ENCODE assay signal across 8 cellular contexts in genomic region chr12:6635375-6635855, GRCh38. TPM values are rescaled to one million over a fixed set of nuclear protein-coding genes. Genes with fewer than 3 reads are reported as not detected.
DNase-seq lines count a peak whose midpoint lies in the region; ATAC-seq, FAIRE-seq and TF ChIP-seq lines count a peak whose summit lies in the region.

No MANE protein-coding gene starts in this region.

- peak overlapping the region; percentile 93 for H3K27ac Mint-ChIP-seq in type B pancreatic cell

- H3K27me3 Mint-ChIP-seq in type B pancreatic cell, result peaks cover 11% of the 10 kb centered on the region

- TF ChIP-seq RAD21 in HepG2 (CRISPR knock-in tag; IDR thresholded peaks at IDR 0.05), result no peak

- no peak overlapping the region for H3K27ac ChIP-seq in HepG2 (ENCODE audit: extremely low read length, insufficient read depth, low read length)

- peak overlapping the region; percentile 86 for H3K4me3 Mint-ChIP-seq in type B pancreatic cell

- H3K4me2 ChIP-seq in HepG2 (ENCODE audit: low read depth, low read length), result peak overlapping the region; percentile 63

- TF ChIP-seq CTCF in HepG2 (CRISPR knock-in tag; IDR thresholded peaks at IDR 0.05) (no peak), type B pancreatic cell (conservative IDR thresholded peaks at IDR 0.05) (no peak)

- H3K4me1 Mint-ChIP-seq in type B pancreatic cell (ENCODE audit: unreplicated experiment), result peaks cover 15% of the 10 kb centered on the region

- no peak overlapping the region for H2AFZ ChIP-seq in HepG2 (ENCODE audit: low read length)

- H3K9ac ChIP-seq in HepG2 (ENCODE audit: insufficient read depth, low read depth, low read length), result 0 out of 2 replicates have a peak overlapping the region, but pooled peaks have one; percentile 23

- TF ChIP-seq EP300 in HepG2 (IDR thresholded peaks at IDR 0.05; ENCODE audit: low read depth in 2 of 2, low read length in 2 of 2) (no peak), HepG2 (CRISPR knock-in tag; IDR thresholded peaks at IDR 0.05; ENCODE audit: borderline replicate concordance) (no peak)

- no peak for FAIRE-seq in HepG2 (lab: Jason Lieb, UNC)

- H3K79me2 ChIP-seq in HepG2 (ENCODE audit: insufficient read depth, low read length), result no peaks in the 10 kb centered on the region

- peak overlapping the region; percentile 28 to 41 (median 30); a peak in 3 of 6 replicates for H3K4me3 ChIP-seq in HepG2 (replicated peaks in 1 of 3; ENCODE audit: insufficient read depth in 1 of 3, low read depth in 2 of 3, low read length in 3 of 3)

- CTCF ChIA-PET in HepG2 (lab: Yijun Ruan, JAX; ENCODE audit: low intra/inter-chr PET ratio, low total read pairs), result no interaction called here

- no peaks in the 10 kb centered on the region for H3K36me3 Mint-ChIP-seq in type B pancreatic cell

- intact Hi-C loops in HepG2 (cut with micrococcal nuclease; ENCODE audit: unreplicated experiment), result no loop called here

- H3K9me3 Mint-ChIP-seq in type B pancreatic cell, result no peaks in the 10 kb centered on the region

- DNase-seq in GDM1 (lab: John Stamatoyannopoulos, UW) (peak; percentile 47), HepG2 (ENCODE audit: low spot score) (no peak), type B pancreatic cell (ENCODE audit: extremely low spot score, unreplicated experiment) (no peak), midbrain (lab: John Stamatoyannopoulos, UW) (no peak), nucleus accumbens (lab: John Stamatoyannopoulos, UW) (no peak), NOMO-1 treated with DMSO at 0.1 percent for 48 hours (lab: John Stamatoyannopoulos, UW; ENCODE audit: unreplicated experiment) (no peak)
- DNase-seq in activated CD8-positive, alpha-beta memory T cell treated with anti-CD3 and anti-CD28 coated beads for 1 hour (ENCODE audit: extremely low read depth in 1 of 2, low read depth in 1 of 2), result peak; percentile 31 to 50

- WGBS in HepG2 (ENCODE audit: low lambda C conversion rate), result 12% methylated on average over 4 of the region's 5 CpGs

- peak; percentile 40 for ATAC-seq in HG03159 (IDR thresholded peaks at IDR 0.05; ENCODE audit: unreplicated experiment)
- peak; percentile 6; the same call in 1 of the 3 replicates for ATAC-seq in HepG2

- BruUV-seq in HepG2 (replicated peaks; lab: Mats Ljungman, UMichigan), result no TSS peak

- POLR2A ChIA-PET in HepG2 (lab: Yijun Ruan, JAX), result interaction anchor here (0.6 to 1.4 kb wide), 5 partner anchors 9 to 1262 kb away, joined by 3 to 4 read pairs (median 3); partner anchors contain the start of gene ZNF384

- H3K27me3 ChIP-seq in HepG2 (ENCODE audit: control insufficient read depth in 1 of 2, insufficient read depth in 2 of 2, low read length in 2 of 2), result peaks cover 8 to 36% of the 10 kb centered on the region in 2 experiments

- H3K36me3 ChIP-seq in HepG2 (replicated peaks in 1 of 2; ENCODE audit: control insufficient read depth in 1 of 2, insufficient read depth in 2 of 2, low read length in 2 of 2), result no peaks in the 10 kb centered on the region

- TF ChIP-seq POLR2A in HepG2 (IDR thresholded peaks at IDR 0.05; ENCODE audit: insufficient read depth in 1 of 2, low read depth in 2 of 2, low read length in 2 of 2), result no peak

- H3K4me1 ChIP-seq in HepG2 (ENCODE audit: insufficient read depth, low read length), result peaks cover 54% of the 10 kb centered on the region

- H3K9me3 ChIP-seq in HepG2 (ENCODE audit: low read length), result no peaks in the 10 kb centered on the region

- no peaks in the 10 kb centered on the region for H4K20me1 ChIP-seq in HepG2 (ENCODE audit: insufficient read depth, low read length)

- in situ Hi-C loops in HepG2 (cut with HindIII; ENCODE audit: extremely low pct_ligation_motif_present, low pct_unique_long_range_greater_than_20kb), result no loop called here

RNA-seq across cellular contexts. Expression of gene LPAR5, which starts 0.3 kb away (rescaled TPM):
- 0.07 and 0.09 TPM in 2 replicates for total RNA-seq in HepG2 (2016; rRNA removed; fragmentation: Illumina TruSeq; extraction: Trizol)
- not detected in 2 replicates for total RNA-seq in HepG2 (2016; cell fraction: cytosol; rRNA removed; fragmentation: Illumina TruSeq; extraction: Trizol; ENCODE audit: low read depth)
- 0.06 and 0.09 TPM in 2 replicates for total RNA-seq in HepG2 (2016; cell fraction: insoluble cytoplasmic fraction; rRNA removed; fragmentation: Illumina TruSeq; extraction: Trizol)
- total RNA-seq in HepG2 (2016; cell fraction: membrane; rRNA removed; fragmentation: Illumina TruSeq; extraction: Trizol), result 0.09 TPM in 1 of 2 replicates, not detected in the other
- total RNA-seq in HepG2 (2016; cell fraction: nucleus; rRNA removed; fragmentation: Illumina TruSeq; extraction: Trizol), result not detected in 2 replicates
- 0.17 and 0.32 TPM in 2 replicates for polyA plus RNA-seq in HepG2 (2011; rRNA removed)
- 0.19 and 0.32 TPM in 2 replicates for polyA plus RNA-seq in HepG2 (2011; cell fraction: cytosol; rRNA removed)
- 0.36 and 0.40 TPM in 2 replicates for polyA plus RNA-seq in HepG2 (2011; cell fraction: nucleus; rRNA removed)
- 0.17 and 0.32 TPM in 2 replicates for polyA plus RNA-seq in HepG2 (2012)
- 0.05 TPM in 1 of 2 replicates, not detected in the other for polyA plus RNA-seq in HepG2 (2016; cell fraction: cytosol; fragmentation: Illumina TruSeq; extraction: Trizol; ENCODE audit: low read depth)
- not detected in 2 replicates for polyA plus RNA-seq in HepG2 (2016; cell fraction: insoluble cytoplasmic fraction; fragmentation: Illumina TruSeq; extraction: Trizol; ENCODE audit: low read depth)
- not detected in 2 replicates for polyA plus RNA-seq in HepG2 (2016; cell fraction: membrane; fragmentation: Illumina TruSeq; extraction: Trizol; ENCODE audit: low read depth)
- 0.22 TPM in 1 of 2 replicates, not detected in the other for polyA plus RNA-seq in HepG2 (2016; cell fraction: nucleus; fragmentation: Illumina TruSeq; extraction: Trizol; ENCODE audit: insufficient read depth, low read depth)
- polyA minus RNA-seq in HepG2 (2011; rRNA and poly(A)+ RNA removed; ENCODE audit: low replicate concordance), result 0.98 and 5.8 TPM in 2 replicates
- polyA minus RNA-seq in HepG2 (2011; cell fraction: cytosol; rRNA and poly(A)+ RNA removed), result 0.69 and 0.88 TPM in 2 replicates
- polyA minus RNA-seq in HepG2 (2011; cell fraction: nucleus; rRNA and poly(A)+ RNA removed), result 0.37 TPM in 1 of 2 replicates, not detected in the other
- 2.7 and 19.9 TPM in 2 replicates for total RNA-seq in type B pancreatic cell (ENCODE audit: low replicate concordance)

RNA-seq across cellular contexts. Expression of gene ACRBP, which starts 11.8 kb away (rescaled TPM):
- total RNA-seq in HepG2 (2016; rRNA removed; fragmentation: Illumina TruSeq; extraction: Trizol), result not detected in 2 replicates
- 0.61 TPM in 1 of 2 replicates, not detected in the other for total RNA-seq in HepG2 (2016; cell fraction: cytosol; rRNA removed; fragmentation: Illumina TruSeq; extraction: Trizol; ENCODE audit: low read depth)
- total RNA-seq in HepG2 (2016; cell fraction: insoluble cytoplasmic fraction; rRNA removed; fragmentation: Illumina TruSeq; extraction: Trizol), result 0.11 TPM in 1 of 2 replicates, not detected in the other
- total RNA-seq in HepG2 (2016; cell fraction: membrane; rRNA removed; fragmentation: Illumina TruSeq; extraction: Trizol), result not detected in 2 replicates
- 0.43 TPM in 1 of 2 replicates, not detected in the other for total RNA-seq in HepG2 (2016; cell fraction: nucleus; rRNA removed; fragmentation: Illumina TruSeq; extraction: Trizol)
- polyA plus RNA-seq in HepG2 (2011; rRNA removed), result 0.37 and 0.46 TPM in 2 replicates
- 0.17 and 0.28 TPM in 2 replicates for polyA plus RNA-seq in HepG2 (2011; cell fraction: cytosol; rRNA removed)
- polyA plus RNA-seq in HepG2 (2011; cell fraction: nucleus; rRNA removed), result 2.4 and 3.2 TPM in 2 replicates
- 0.19 and 0.63 TPM in 2 replicates for polyA plus RNA-seq in HepG2 (2012)
- polyA plus RNA-seq in HepG2 (2016; cell fraction: cytosol; fragmentation: Illumina TruSeq; extraction: Trizol; ENCODE audit: low read depth), result not detected in 2 replicates
- not detected in 2 replicates for polyA plus RNA-seq in HepG2 (2016; cell fraction: insoluble cytoplasmic fraction; fragmentation: Illumina TruSeq; extraction: Trizol; ENCODE audit: low read depth)
- polyA plus RNA-seq in HepG2 (2016; cell fraction: membrane; fragmentation: Illumina TruSeq; extraction: Trizol; ENCODE audit: low read depth), result not detected in 2 replicates
- not detected in 2 replicates for polyA plus RNA-seq in HepG2 (2016; cell fraction: nucleus; fragmentation: Illumina TruSeq; extraction: Trizol; ENCODE audit: insufficient read depth, low read depth)
- 1.1 and 2.1 TPM in 2 replicates for polyA minus RNA-seq in HepG2 (2011; rRNA and poly(A)+ RNA removed; ENCODE audit: low replicate concordance)
- polyA minus RNA-seq in HepG2 (2011; cell fraction: cytosol; rRNA and poly(A)+ RNA removed), result not detected in 2 replicates
- 0.99 and 1.0 TPM in 2 replicates for polyA minus RNA-seq in HepG2 (2011; cell fraction: nucleus; rRNA and poly(A)+ RNA removed)
- total RNA-seq in type B pancreatic cell (ENCODE audit: low replicate concordance), result 3.9 and 7.1 TPM in 2 replicates

RNA-seq across cellular contexts. Expression of gene ING4, which starts 27.5 kb away (rescaled TPM):
- 12.7 and 14.4 TPM in 2 replicates for total RNA-seq in HepG2 (2016; rRNA removed; fragmentation: Illumina TruSeq; extraction: Trizol)
- 2.9 and 3.4 TPM in 2 replicates for total RNA-seq in HepG2 (2016; cell fraction: cytosol; rRNA removed; fragmentation: Illumina TruSeq; extraction: Trizol; ENCODE audit: low read depth)
- total RNA-seq in HepG2 (2016; cell fraction: insoluble cytoplasmic fraction; rRNA removed; fragmentation: Illumina TruSeq; extraction: Trizol), result 13.3 and 14.0 TPM in 2 replicates
- total RNA-seq in HepG2 (2016; cell fraction: membrane; rRNA removed; fragmentation: Illumina TruSeq; extraction: Trizol), result 5.1 and 6.2 TPM in 2 replicates
- total RNA-seq in HepG2 (2016; cell fraction: nucleus; rRNA removed; fragmentation: Illumina TruSeq; extraction: Trizol), result 11.6 and 13.4 TPM in 2 replicates
- polyA plus RNA-seq in HepG2 (2011; rRNA removed), result 32.4 and 34.2 TPM in 2 replicates
- 22.0 and 28.2 TPM in 2 replicates for polyA plus RNA-seq in HepG2 (2011; cell fraction: cytosol; rRNA removed)
- polyA plus RNA-seq in HepG2 (2011; cell fraction: nucleus; rRNA removed), result 105 and 110 TPM in 2 replicates
- polyA plus RNA-seq in HepG2 (2012), result 22.9 and 25.8 TPM in 2 replicates
- 2.6 and 2.9 TPM in 2 replicates for polyA plus RNA-seq in HepG2 (2016; cell fraction: cytosol; fragmentation: Illumina TruSeq; extraction: Trizol; ENCODE audit: low read depth)
- polyA plus RNA-seq in HepG2 (2016; cell fraction: insoluble cytoplasmic fraction; fragmentation: Illumina TruSeq; extraction: Trizol; ENCODE audit: low read depth), result 12.1 and 12.8 TPM in 2 replicates
- 3.7 and 4.9 TPM in 2 replicates for polyA plus RNA-seq in HepG2 (2016; cell fraction: membrane; fragmentation: Illumina TruSeq; extraction: Trizol; ENCODE audit: low read depth)
- 28.8 and 29.1 TPM in 2 replicates for polyA plus RNA-seq in HepG2 (2016; cell fraction: nucleus; fragmentation: Illumina TruSeq; extraction: Trizol; ENCODE audit: insufficient read depth, low read depth)
- 11.6 and 18.9 TPM in 2 replicates for polyA minus RNA-seq in HepG2 (2011; rRNA and poly(A)+ RNA removed; ENCODE audit: low replicate concordance)
- polyA minus RNA-seq in HepG2 (2011; cell fraction: cytosol; rRNA and poly(A)+ RNA removed), result 3.6 and 5.9 TPM in 2 replicates
- polyA minus RNA-seq in HepG2 (2011; cell fraction: nucleus; rRNA and poly(A)+ RNA removed), result 25.4 and 28.7 TPM in 2 replicates
- total RNA-seq in type B pancreatic cell (ENCODE audit: low replicate concordance), result 58.1 and 102 TPM in 2 replicates

RNA-seq across cellular contexts. Expression of gene CHD4, which starts 28.2 kb away (rescaled TPM):
- 148 and 156 TPM in 2 replicates for total RNA-seq in HepG2 (2016; rRNA removed; fragmentation: Illumina TruSeq; extraction: Trizol)
- total RNA-seq in HepG2 (2016; cell fraction: cytosol; rRNA removed; fragmentation: Illumina TruSeq; extraction: Trizol; ENCODE audit: low read depth), result 15.5 and 17.3 TPM in 2 replicates
- 147 and 150 TPM in 2 replicates for total RNA-seq in HepG2 (2016; cell fraction: insoluble cytoplasmic fraction; rRNA removed; fragmentation: Illumina TruSeq; extraction: Trizol)
- 36.3 and 39.7 TPM in 2 replicates for total RNA-seq in HepG2 (2016; cell fraction: membrane; rRNA removed; fragmentation: Illumina TruSeq; extraction: Trizol)
- total RNA-seq in HepG2 (2016; cell fraction: nucleus; rRNA removed; fragmentation: Illumina TruSeq; extraction: Trizol), result 250 and 271 TPM in 2 replicates
- polyA plus RNA-seq in HepG2 (2011; rRNA removed), result 76.2 and 82.8 TPM in 2 replicates
- 64.8 and 67.1 TPM in 2 replicates for polyA plus RNA-seq in HepG2 (2011; cell fraction: cytosol; rRNA removed)
- 148 and 172 TPM in 2 replicates for polyA plus RNA-seq in HepG2 (2011; cell fraction: nucleus; rRNA removed)
- polyA plus RNA-seq in HepG2 (2012), result 74.3 and 85.1 TPM in 2 replicates
- 8.7 and 9.0 TPM in 2 replicates for polyA plus RNA-seq in HepG2 (2016; cell fraction: cytosol; fragmentation: Illumina TruSeq; extraction: Trizol; ENCODE audit: low read depth)
- polyA plus RNA-seq in HepG2 (2016; cell fraction: insoluble cytoplasmic fraction; fragmentation: Illumina TruSeq; extraction: Trizol; ENCODE audit: low read depth), result 121 and 138 TPM in 2 replicates
- polyA plus RNA-seq in HepG2 (2016; cell fraction: membrane; fragmentation: Illumina TruSeq; extraction: Trizol; ENCODE audit: low read depth), result 17.5 and 22.9 TPM in 2 replicates
- polyA plus RNA-seq in HepG2 (2016; cell fraction: nucleus; fragmentation: Illumina TruSeq; extraction: Trizol; ENCODE audit: insufficient read depth, low read depth), result 343 and 358 TPM in 2 replicates
- 130 and 210 TPM in 2 replicates for polyA minus RNA-seq in HepG2 (2011; rRNA and poly(A)+ RNA removed; ENCODE audit: low replicate concordance)
- 76.1 and 89.0 TPM in 2 replicates for polyA minus RNA-seq in HepG2 (2011; cell fraction: cytosol; rRNA and poly(A)+ RNA removed)
- polyA minus RNA-seq in HepG2 (2011; cell fraction: nucleus; rRNA and poly(A)+ RNA removed), result 87.0 and 130 TPM in 2 replicates
- total RNA-seq in type B pancreatic cell (ENCODE audit: low replicate concordance), result 270 and 289 TPM in 2 replicates

RNA-seq across cellular contexts. Expression of gene ZNF384, which starts 53.8 kb away (rescaled TPM):
- total RNA-seq in HepG2 (2016; rRNA removed; fragmentation: Illumina TruSeq; extraction: Trizol), result 23.6 and 24.1 TPM in 2 replicates
- total RNA-seq in HepG2 (2016; cell fraction: cytosol; rRNA removed; fragmentation: Illumina TruSeq; extraction: Trizol; ENCODE audit: low read depth), result 9.5 and 12.0 TPM in 2 replicates
- 19.2 and 25.6 TPM in 2 replicates for total RNA-seq in HepG2 (2016; cell fraction: insoluble cytoplasmic fraction; rRNA removed; fragmentation: Illumina TruSeq; extraction: Trizol)
- 22.5 and 24.6 TPM in 2 replicates for total RNA-seq in HepG2 (2016; cell fraction: membrane; rRNA removed; fragmentation: Illumina TruSeq; extraction: Trizol)
- 23.6 and 28.7 TPM in 2 replicates for total RNA-seq in HepG2 (2016; cell fraction: nucleus; rRNA removed; fragmentation: Illumina TruSeq; extraction: Trizol)
- polyA plus RNA-seq in HepG2 (2011; rRNA removed), result 54.3 and 55.3 TPM in 2 replicates
- polyA plus RNA-seq in HepG2 (2011; cell fraction: cytosol; rRNA removed), result 26.5 and 29.9 TPM in 2 replicates
- 112 and 139 TPM in 2 replicates for polyA plus RNA-seq in HepG2 (2011; cell fraction: nucleus; rRNA removed)
- polyA plus RNA-seq in HepG2 (2012), result 40.4 and 40.6 TPM in 2 replicates
- 10.8 and 12.9 TPM in 2 replicates for polyA plus RNA-seq in HepG2 (2016; cell fraction: cytosol; fragmentation: Illumina TruSeq; extraction: Trizol; ENCODE audit: low read depth)
- polyA plus RNA-seq in HepG2 (2016; cell fraction: insoluble cytoplasmic fraction; fragmentation: Illumina TruSeq; extraction: Trizol; ENCODE audit: low read depth), result 33.3 and 40.1 TPM in 2 replicates
- 24.4 and 28.3 TPM in 2 replicates for polyA plus RNA-seq in HepG2 (2016; cell fraction: membrane; fragmentation: Illumina TruSeq; extraction: Trizol; ENCODE audit: low read depth)
- 82.1 and 94.6 TPM in 2 replicates for polyA plus RNA-seq in HepG2 (2016; cell fraction: nucleus; fragmentation: Illumina TruSeq; extraction: Trizol; ENCODE audit: insufficient read depth, low read depth)
- polyA minus RNA-seq in HepG2 (2011; rRNA and poly(A)+ RNA removed; ENCODE audit: low replicate concordance), result 80.0 and 92.0 TPM in 2 replicates
- 13.9 and 16.4 TPM in 2 replicates for polyA minus RNA-seq in HepG2 (2011; cell fraction: cytosol; rRNA and poly(A)+ RNA removed)
- 55.5 and 59.3 TPM in 2 replicates for polyA minus RNA-seq in HepG2 (2011; cell fraction: nucleus; rRNA and poly(A)+ RNA removed)
- total RNA-seq in type B pancreatic cell (ENCODE audit: low replicate concordance), result 78.3 and 127 TPM in 2 replicates

Comparison
In these comparisons a context has a peak if more than half of its experiments do, and no peak if none do; other contexts are left out.
1. DNase-seq: peak in GDM1 (single experiment) and activated CD8-positive, alpha-beta memory T cell treated with anti-CD3 and anti-CD28 coated beads for 1 hour (2 of 2); none in HepG2 (single experiment), type B pancreatic cell (single experiment), midbrain (single experiment), nucleus accumbens (0 of 56) and NOMO-1 treated with DMSO at 0.1 percent for 48 hours (single experiment).